In genomic region chr6:112233864-112234263, GRCh38 we compare ENCODE assay signal across 17 cellular contexts. TPM values are rescaled to one million over a fixed set of nuclear protein-coding genes. Genes with fewer than 3 reads are reported as not detected.
A peak's percentile ranks its signal among the peaks of the same experiment; 100 is the strongest.
DNase-seq lines count a peak whose midpoint lies in the region; ATAC-seq, FAIRE-seq and TF ChIP-seq lines count a peak whose summit lies in the region.
"Had no signal": no experiment of that assay in that cellular context is flagged by ENCODE, and none has a peak within 500 bp of the region (broad histone marks: within the 10 kb centered on the region; RNA-seq: fewer than 3 reads in every experiment).

No MANE protein-coding gene starts in this region.

- TF ChIP-seq CTCF in BJ (IDR thresholded peaks at IDR 0.05; ENCODE audit: insufficient read depth, low read depth, low read length), result no peak
- TF ChIP-seq CTCF in astrocyte (IDR thresholded peaks at IDR 0.05; ENCODE audit: insufficient read depth, low read depth, low read length), result no peak
- no peak for TF ChIP-seq CTCF in heart left ventricle (IDR thresholded peaks at IDR 0.05)
- no peak for TF ChIP-seq CTCF in gastrocnemius medialis (IDR thresholded peaks at IDR 0.05 in 4 of 5, conservative IDR thresholded peaks at IDR 0.05 in 1 of 5)

- H3K27me3 Mint-ChIP-seq in astrocyte (ENCODE audit: low read depth, unreplicated experiment), result no peaks in the 10 kb centered on the region

- H3K27ac Mint-ChIP-seq in astrocyte (ENCODE audit: unreplicated experiment), result no peak overlapping the region

- peak overlapping the region; percentile 56 for H3K9ac ChIP-seq in astrocyte (ENCODE audit: low read length)
- H3K9ac ChIP-seq: BLaER1 had no signal

- H3K4me1 Mint-ChIP-seq in astrocyte (ENCODE audit: low read depth, unreplicated experiment), result peaks cover 23% of the 10 kb centered on the region

- in situ Hi-C loops in gastrocnemius medialis (cut with MboI; ENCODE audit: low sequenced_read_pairs in 4 of 4), result no loop called here

- H3K9me3 ChIP-seq in astrocyte (ENCODE audit: insufficient read depth, low read depth, low read length) (no peaks in the 10 kb centered on the region), heart left ventricle (no peaks in the 10 kb centered on the region), gastrocnemius medialis (no peaks in the 10 kb centered on the region)
- H3K9me3 ChIP-seq: BLaER1 had no signal

- H3K36me3 ChIP-seq in BJ (ENCODE audit: control insufficient read depth, insufficient read depth, low read length) (0 out of 2 replicates have a peak, but pooled peaks cover 1% of the 10 kb centered on the region), astrocyte (ENCODE audit: insufficient read depth, low read length) (no peaks in the 10 kb centered on the region), heart left ventricle (peaks cover 0 to 6% (median 0%) of the 10 kb centered on the region in 9 donors), gastrocnemius medialis (no peaks in the 10 kb centered on the region)
- H3K36me3 ChIP-seq: BLaER1 had no signal

- WGBS in heart left ventricle, 4 donors, result 32 to 46% (median 38%) methylated on average over 4 of the region's 4 CpGs

- H3K9me3 Mint-ChIP-seq in astrocyte (ENCODE audit: unreplicated experiment), result no peaks in the 10 kb centered on the region

- no peak overlapping the region for H3K4me3 ChIP-seq in BJ (ENCODE audit: low read depth, low read length)
- H3K4me3 ChIP-seq in astrocyte (ENCODE audit: insufficient read depth, low read depth, low read length), result no peak overlapping the region
- H3K4me3 ChIP-seq in heart left ventricle, result no peak overlapping the region
- no peak overlapping the region for H3K4me3 ChIP-seq in gastrocnemius medialis
- H3K4me3 ChIP-seq: BLaER1 had no signal

- H3K79me2 ChIP-seq in astrocyte (ENCODE audit: insufficient read depth, low read length), result peaks cover 3% of the 10 kb centered on the region

- no peaks in the 10 kb centered on the region for H4K20me1 ChIP-seq in astrocyte (ENCODE audit: insufficient read depth, low read length)
- H4K20me1 ChIP-seq: BLaER1 had no signal

- DNase-seq in BJ (ENCODE audit: low read depth) (peak; percentile 80), astrocyte (ENCODE audit: low read depth) (peak; percentile 85), heart left ventricle (peak in 4 of 5 donors; percentile 43 to 66 (median 52)), gastrocnemius medialis (no peak), NCI-H1930 (lab: John Stamatoyannopoulos, UW) (no peak), RPMI8226 (no peak), NCI-H526 (lab: John Stamatoyannopoulos, UW) (no peak)
- DNase-seq: activated T-cell treated with anti-CD3 and anti-CD28 coated beads, Interleukin-2, amount 50 U/mL, for 1 hour; erythroblast; GF-D8; MV-4-11; NCI-H446 treated with DMSO at 0.1 percent for 48 hours; occipital lobe; trophoblast cell had no signal

- no peak overlapping the region for H2AFZ ChIP-seq in astrocyte (ENCODE audit: low read depth, low read length)

- H3K4me3 Mint-ChIP-seq in astrocyte (ENCODE audit: unreplicated experiment), result no peak overlapping the region

- POLR2A ChIA-PET in BJ (lab: Charles Lee), result interaction anchor here (0.6 to 0.7 kb wide), 3 partner anchors 11 to 1616 kb away, joined by 3 to 5 read pairs (median 3); no protein-coding TSS in a partner anchor

- peak overlapping the region; percentile 75 for H3K4me2 ChIP-seq in astrocyte (ENCODE audit: low read length)
- H3K4me2 ChIP-seq: BLaER1 had no signal

- FAIRE-seq in astrocyte (lab: Jason Lieb, UNC), result no peak

- peak; percentile 29 to 76 (median 65) for ATAC-seq in heart left ventricle
- peak; percentile 55 to 67 for ATAC-seq in gastrocnemius medialis
- ATAC-seq in GM19452 (IDR thresholded peaks at IDR 0.05; ENCODE audit: unreplicated experiment), result no peak

- TF ChIP-seq POLR2A in heart left ventricle (IDR thresholded peaks at IDR 0.05) (no peak), gastrocnemius medialis (IDR thresholded peaks at IDR 0.05) (no peak)

- intact Hi-C loops in heart left ventricle (cut with DNase I), result no loop called here
- intact Hi-C loops in gastrocnemius medialis (cut with DNase I; ENCODE audit: low total_unique reads), result no loop called here

- CTCF ChIA-PET in BJ (lab: Yijun Ruan, JAX), result interaction anchor here (0.7 to 1.4 kb wide), 2 partner anchors 53 to 62 kb away, joined by 3 to 5 read pairs; no protein-coding TSS in a partner anchor

- H3K36me3 Mint-ChIP-seq in astrocyte (ENCODE audit: low read depth, unreplicated experiment), result no peaks in the 10 kb centered on the region

- H3K27ac ChIP-seq in astrocyte (ENCODE audit: low read depth, low read length), result peak overlapping the region; percentile 79
- H3K27ac ChIP-seq in heart left ventricle, result peak overlapping the region; percentile 43 to 88 (median 82)
- peak overlapping the region; percentile 60 to 75 (median 63) for H3K27ac ChIP-seq in gastrocnemius medialis
- H3K27ac ChIP-seq: BLaER1, VCaP had no signal

- H3K4me1 ChIP-seq in astrocyte (ENCODE audit: insufficient read depth, low read length), result peaks cover 37% of the 10 kb centered on the region
- peaks cover 32 to 84% (median 78%) of the 10 kb centered on the region in 12 donors for H3K4me1 ChIP-seq in heart left ventricle
- H3K4me1 ChIP-seq in gastrocnemius medialis, result peaks cover 0 to 26% of the 10 kb centered on the region in 2 donors
- H3K4me1 ChIP-seq: BLaER1 had no signal

- H3K27me3 ChIP-seq in BJ (ENCODE audit: control insufficient read depth, insufficient read depth, low read length) (no peaks in the 10 kb centered on the region), astrocyte (ENCODE audit: insufficient read depth, low read length) (no peaks in the 10 kb centered on the region), heart left ventricle (no peaks in the 10 kb centered on the region), gastrocnemius medialis (no peaks in the 10 kb centered on the region)
- H3K27me3 ChIP-seq: BLaER1 had no signal

RNA-seq across cellular contexts. Expression of gene LAMA4, which starts 20.5 kb away (rescaled TPM):
- polyA plus RNA-seq in BJ (2011; rRNA removed) (268 and 301 TPM in 2 replicates), heart left ventricle (10 to 100 TPM; 23.8 to 55.9 TPM)
- polyA minus RNA-seq in BJ (2011; rRNA and poly(A)+ RNA removed), result 230 and 338 TPM in 2 replicates
- total RNA-seq in astrocyte (2.0 and 5.0 TPM in 2 replicates), heart left ventricle (100 to 1,000 TPM in 2 of 9 donors, 10 to 100 TPM in 7; 42.6 to 132 (median 77.7) TPM), gastrocnemius medialis (10 to 100 TPM in 1 of 4 donors, 1 to 10 TPM in 3; 4.4 to 19.1 (median 7.4) TPM)

Comparison
In these comparisons a context has a peak if more than half of its experiments do, and no peak if none do; other contexts are left out.
1. DNase-seq: peak in BJ (single experiment), astrocyte (single experiment) and heart left ventricle (4 of 5); none in gastrocnemius medialis (0 of 2), NCI-H1930 (0 of 2), RPMI8226 (single experiment) and NCI-H526 (0 of 2).
2. Peak in every context shown above with its lines, with median percentiles within 50 percentile points of each other: H3K27ac ChIP-seq.